ENCODE assay signal across 1 cellular context in the genomic region with DNA sequence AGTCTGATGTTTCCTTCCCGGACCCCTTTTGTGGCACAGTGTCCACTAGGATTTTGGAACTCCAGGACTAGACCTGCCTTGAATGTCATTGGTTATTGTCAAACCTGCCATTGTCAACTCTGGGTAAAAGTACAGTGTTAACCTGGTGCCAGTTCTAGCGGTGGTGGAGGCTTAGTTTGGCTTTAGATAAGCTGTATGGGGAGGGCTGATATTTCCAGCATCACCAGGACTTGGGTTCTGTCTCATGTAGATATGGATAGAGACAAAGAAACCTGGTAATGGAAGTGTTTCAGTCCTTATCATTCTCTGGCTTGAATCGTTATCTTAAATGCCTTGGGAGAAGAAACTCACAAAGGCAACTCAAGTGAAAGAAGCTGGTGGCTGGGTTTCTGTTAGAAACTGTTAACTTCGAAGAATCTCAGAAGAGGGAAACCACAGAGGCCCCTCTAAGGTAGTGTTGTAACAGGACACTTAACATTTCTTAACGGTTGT.
TF ChIP-seq lines count a peak whose summit lies in the region.

No MANE protein-coding gene starts in this region.

TF ChIP-seq in K562, 482 proteins besides CTCF, POLR2A, EP300 and RAD21 (continued from another document and continues in another):
- TF ChIP-seq ZNF133 (CRISPR knock-in tag; IDR thresholded peaks at IDR 0.05) (0 out of 2 replicates have a peak, but pooled peaks have one; percentile 31), HDGF (IDR thresholded peaks at IDR 0.05) (no peak), XRCC3 (IDR thresholded peaks at IDR 0.05) (no peak), KLF1 (tag; IDR thresholded peaks at IDR 0.05) (no peak), KAT2B (IDR thresholded peaks at IDR 0.05; ENCODE audit: low read depth, low read length) (no peak), POU5F1 (IDR thresholded peaks at IDR 0.05; ENCODE audit: borderline replicate concordance, low read depth, low read length, partially characterized antibody) (no peak), ZNF12 (CRISPR knock-in tag; IDR thresholded peaks at IDR 0.05) (no peak), EP400 (IDR thresholded peaks at IDR 0.05) (peak; percentile 63), CCAR2 (IDR thresholded peaks at IDR 0.05; ENCODE audit: low read depth, low read length) (no peak), ZNF253 (CRISPR knock-in tag; conservative IDR thresholded peaks at IDR 0.05) (no peak), SREBF2 (CRISPR knock-in tag; IDR thresholded peaks at IDR 0.05) (no peak), SIN3A (IDR thresholded peaks at IDR 0.05; ENCODE audit: borderline replicate concordance in 2 of 2, control insufficient read depth in 1 of 2, low read depth in 2 of 2, low read length in 2 of 2) (no peak), SMARCB1 (IDR thresholded peaks at IDR 0.05; ENCODE audit: insufficient read length, low read depth) (no peak), TAF15 (IDR thresholded peaks at IDR 0.05; ENCODE audit: low read depth, low read length) (no peak), WHSC1 (IDR thresholded peaks at IDR 0.05; ENCODE audit: low read length) (no peak), TOE1 (IDR thresholded peaks at IDR 0.05; ENCODE audit: borderline replicate concordance) (no peak), TOE1 (CRISPR knock-in tag; IDR thresholded peaks at IDR 0.05; ENCODE audit: borderline replicate concordance, low read depth) (no peak), OTX1 (CRISPR knock-in tag; IDR thresholded peaks at IDR 0.05) (no peak), HNRNPUL1 (IDR thresholded peaks at IDR 0.05; ENCODE audit: low read length) (no peak), ZNF699 (CRISPR knock-in tag; IDR thresholded peaks at IDR 0.05; ENCODE audit: insufficient replicate concordance) (no peak), NELFE (IDR thresholded peaks at IDR 0.05; ENCODE audit: insufficient read depth, insufficient read length) (no peak), ETV1 (tag; conservative IDR thresholded peaks at IDR 0.05; ENCODE audit: low read depth) (no peak), MCM7 (IDR thresholded peaks at IDR 0.05) (no peak), ZNF184 (CRISPR knock-in tag; IDR thresholded peaks at IDR 0.05) (no peak), FOXJ2 (tag; IDR thresholded peaks at IDR 0.05) (peak; percentile 53; the same call in 1 of the 2 replicates), RFX5 (IDR thresholded peaks at IDR 0.05; ENCODE audit: low read depth, low read length) (no peak), NR1H2 (CRISPR knock-in tag; IDR thresholded peaks at IDR 0.05) (no peak), HDAC3 (IDR thresholded peaks at IDR 0.05; ENCODE audit: borderline replicate concordance, partially characterized antibody) (peak; percentile 96), PRPF4 (IDR thresholded peaks at IDR 0.05; ENCODE audit: insufficient read depth, low read depth, low read length, poor library complexity, severe bottlenecking) (no peak), BHLHE40 (IDR thresholded peaks at IDR 0.05; ENCODE audit: low read length) (no peak), ZNF146 (CRISPR knock-in tag; IDR thresholded peaks at IDR 0.05; ENCODE audit: unreplicated experiment) (no peak), LARP7 (IDR thresholded peaks at IDR 0.05) (no peak), BACH1 (tag; IDR thresholded peaks at IDR 0.05) (no peak), POLR2H (tag; IDR thresholded peaks at IDR 0.05; ENCODE audit: low read depth) (no peak), BCL6 (CRISPR knock-in tag; IDR thresholded peaks at IDR 0.05) (no peak), ZNF311 (CRISPR knock-in tag; IDR thresholded peaks at IDR 0.05) (peak; percentile 76; the same call in 1 of the 2 replicates), ZNF165 (CRISPR knock-in tag; IDR thresholded peaks at IDR 0.05; ENCODE audit: borderline replicate concordance) (peak; percentile 79; the same call in 1 of the 2 replicates)
- TF ChIP-seq, protein P1, sequence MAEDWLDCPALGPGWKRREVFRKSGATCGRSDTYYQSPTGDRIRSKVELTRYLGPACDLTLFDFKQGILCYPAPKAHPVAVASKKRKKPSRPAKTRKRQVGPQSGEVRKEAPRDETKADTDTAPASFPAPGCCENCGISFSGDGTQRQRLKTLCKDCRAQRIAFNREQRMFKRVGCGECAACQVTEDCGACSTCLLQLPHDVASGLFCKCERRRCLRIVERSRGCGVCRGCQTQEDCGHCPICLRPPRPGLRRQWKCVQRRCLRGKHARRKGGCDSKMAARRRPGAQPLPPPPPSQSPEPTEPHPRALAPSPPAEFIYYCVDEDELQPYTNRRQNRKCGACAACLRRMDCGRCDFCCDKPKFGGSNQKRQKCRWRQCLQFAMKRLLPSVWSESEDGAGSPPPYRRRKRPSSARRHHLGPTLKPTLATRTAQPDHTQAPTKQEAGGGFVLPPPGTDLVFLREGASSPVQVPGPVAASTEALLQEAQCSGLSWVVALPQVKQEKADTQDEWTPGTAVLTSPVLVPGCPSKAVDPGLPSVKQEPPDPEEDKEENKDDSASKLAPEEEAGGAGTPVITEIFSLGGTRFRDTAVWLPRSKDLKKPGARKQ (CRISPR knock-in tag; IDR thresholded peaks at IDR 0.05): no peak
- TF ChIP-seq, protein P2, sequence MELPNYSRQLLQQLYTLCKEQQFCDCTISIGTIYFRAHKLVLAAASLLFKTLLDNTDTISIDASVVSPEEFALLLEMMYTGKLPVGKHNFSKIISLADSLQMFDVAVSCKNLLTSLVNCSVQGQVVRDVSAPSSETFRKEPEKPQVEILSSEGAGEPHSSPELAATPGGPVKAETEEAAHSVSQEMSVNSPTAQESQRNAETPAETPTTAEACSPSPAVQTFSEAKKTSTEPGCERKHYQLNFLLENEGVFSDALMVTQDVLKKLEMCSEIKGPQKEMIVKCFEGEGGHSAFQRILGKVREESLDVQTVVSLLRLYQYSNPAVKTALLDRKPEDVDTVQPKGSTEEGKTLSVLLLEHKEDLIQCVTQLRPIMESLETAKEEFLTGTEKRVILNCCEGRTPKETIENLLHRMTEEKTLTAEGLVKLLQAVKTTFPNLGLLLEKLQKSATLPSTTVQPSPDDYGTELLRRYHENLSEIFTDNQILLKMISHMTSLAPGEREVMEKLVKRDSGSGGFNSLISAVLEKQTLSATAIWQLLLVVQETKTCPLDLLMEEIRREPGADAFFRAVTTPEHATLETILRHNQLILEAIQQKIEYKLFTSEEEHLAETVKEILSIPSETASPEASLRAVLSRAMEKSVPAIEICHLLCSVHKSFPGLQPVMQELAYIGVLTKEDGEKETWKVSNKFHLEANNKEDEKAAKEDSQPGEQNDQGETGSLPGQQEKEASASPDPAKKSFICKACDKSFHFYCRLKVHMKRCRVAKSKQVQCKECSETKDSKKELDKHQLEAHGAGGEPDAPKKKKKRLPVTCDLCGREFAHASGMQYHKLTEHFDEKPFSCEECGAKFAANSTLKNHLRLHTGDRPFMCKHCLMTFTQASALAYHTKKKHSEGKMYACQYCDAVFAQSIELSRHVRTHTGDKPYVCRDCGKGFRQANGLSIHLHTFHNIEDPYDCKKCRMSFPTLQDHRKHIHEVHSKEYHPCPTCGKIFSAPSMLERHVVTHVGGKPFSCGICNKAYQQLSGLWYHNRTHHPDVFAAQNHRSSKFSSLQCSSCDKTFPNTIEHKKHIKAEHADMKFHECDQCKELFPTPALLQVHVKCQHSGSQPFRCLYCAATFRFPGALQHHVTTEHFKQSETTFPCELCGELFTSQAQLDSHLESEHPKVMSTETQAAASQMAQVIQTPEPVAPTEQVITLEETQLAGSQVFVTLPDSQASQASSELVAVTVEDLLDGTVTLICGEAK (IDR thresholded peaks at IDR 0.05): no peak
- TF ChIP-seq, protein P2 (CRISPR knock-in tag; IDR thresholded peaks at IDR 0.05): no peak
- TF ChIP-seq, protein P3, sequence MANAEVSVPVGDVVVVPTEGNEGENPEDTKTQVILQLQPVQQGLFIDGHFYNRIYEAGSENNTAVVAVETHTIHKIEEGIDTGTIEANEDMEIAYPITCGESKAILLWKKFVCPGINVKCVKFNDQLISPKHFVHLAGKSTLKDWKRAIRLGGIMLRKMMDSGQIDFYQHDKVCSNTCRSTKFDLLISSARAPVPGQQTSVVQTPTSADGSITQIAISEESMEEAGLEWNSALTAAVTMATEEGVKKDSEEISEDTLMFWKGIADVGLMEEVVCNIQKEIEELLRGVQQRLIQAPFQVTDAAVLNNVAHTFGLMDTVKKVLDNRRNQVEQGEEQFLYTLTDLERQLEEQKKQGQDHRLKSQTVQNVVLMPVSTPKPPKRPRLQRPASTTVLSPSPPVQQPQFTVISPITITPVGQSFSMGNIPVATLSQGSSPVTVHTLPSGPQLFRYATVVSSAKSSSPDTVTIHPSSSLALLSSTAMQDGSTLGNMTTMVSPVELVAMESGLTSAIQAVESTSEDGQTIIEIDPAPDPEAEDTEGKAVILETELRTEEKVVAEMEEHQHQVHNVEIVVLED (CRISPR knock-in tag; IDR thresholded peaks at IDR 0.05): no peak; the same call in 1 of the 2 replicates
- TF ChIP-seq, protein P4, sequence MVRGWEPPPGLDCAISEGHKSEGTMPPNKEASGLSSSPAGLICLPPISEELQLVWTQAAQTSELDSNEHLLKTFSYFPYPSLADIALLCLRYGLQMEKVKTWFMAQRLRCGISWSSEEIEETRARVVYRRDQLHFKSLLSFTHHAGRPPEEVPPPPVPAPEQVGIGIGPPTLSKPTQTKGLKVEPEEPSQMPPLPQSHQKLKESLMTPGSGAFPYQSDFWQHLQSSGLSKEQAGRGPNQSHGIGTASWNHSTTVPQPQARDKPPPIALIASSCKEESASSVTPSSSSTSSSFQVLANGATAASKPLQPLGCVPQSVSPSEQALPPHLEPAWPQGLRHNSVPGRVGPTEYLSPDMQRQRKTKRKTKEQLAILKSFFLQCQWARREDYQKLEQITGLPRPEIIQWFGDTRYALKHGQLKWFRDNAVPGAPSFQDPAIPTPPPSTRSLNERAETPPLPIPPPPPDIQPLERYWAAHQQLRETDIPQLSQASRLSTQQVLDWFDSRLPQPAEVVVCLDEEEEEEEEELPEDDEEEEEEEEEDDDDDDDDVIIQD (CRISPR knock-in tag; IDR thresholded peaks at IDR 0.05): 0 out of 2 replicates have a peak, but pooled peaks have one; percentile 68
- TF ChIP-seq, protein P5, sequence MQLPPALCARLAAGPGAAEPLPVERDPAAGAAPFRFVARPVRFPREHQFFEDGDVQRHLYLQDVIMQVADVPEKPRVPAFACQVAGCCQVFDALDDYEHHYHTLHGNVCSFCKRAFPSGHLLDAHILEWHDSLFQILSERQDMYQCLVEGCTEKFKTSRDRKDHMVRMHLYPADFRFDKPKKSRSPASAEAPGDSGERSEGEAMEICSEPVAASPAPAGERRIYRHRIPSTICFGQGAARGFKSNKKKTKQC (CRISPR knock-in tag; IDR thresholded peaks at IDR 0.05): no peak
- TF ChIP-seq, protein P6, sequence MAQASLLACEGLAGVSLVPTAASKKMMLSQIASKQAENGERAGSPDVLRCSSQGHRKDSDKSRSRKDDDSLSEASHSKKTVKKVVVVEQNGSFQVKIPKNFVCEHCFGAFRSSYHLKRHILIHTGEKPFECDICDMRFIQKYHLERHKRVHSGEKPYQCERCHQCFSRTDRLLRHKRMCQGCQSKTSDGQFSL (CRISPR knock-in tag; IDR thresholded peaks at IDR 0.05): no peak
- TF ChIP-seq, protein P6 (tag; IDR thresholded peaks at IDR 0.05): no peak
- TF ChIP-seq, protein P7, sequence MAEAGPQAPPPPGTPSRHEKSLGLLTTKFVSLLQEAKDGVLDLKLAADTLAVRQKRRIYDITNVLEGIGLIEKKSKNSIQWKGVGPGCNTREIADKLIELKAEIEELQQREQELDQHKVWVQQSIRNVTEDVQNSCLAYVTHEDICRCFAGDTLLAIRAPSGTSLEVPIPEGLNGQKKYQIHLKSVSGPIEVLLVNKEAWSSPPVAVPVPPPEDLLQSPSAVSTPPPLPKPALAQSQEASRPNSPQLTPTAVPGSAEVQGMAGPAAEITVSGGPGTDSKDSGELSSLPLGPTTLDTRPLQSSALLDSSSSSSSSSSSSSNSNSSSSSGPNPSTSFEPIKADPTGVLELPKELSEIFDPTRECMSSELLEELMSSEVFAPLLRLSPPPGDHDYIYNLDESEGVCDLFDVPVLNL (CRISPR knock-in tag; IDR thresholded peaks at IDR 0.05; ENCODE audit: low read depth): no peak
